ENCODE assay signal across 8 cellular contexts in the genomic region with DNA sequence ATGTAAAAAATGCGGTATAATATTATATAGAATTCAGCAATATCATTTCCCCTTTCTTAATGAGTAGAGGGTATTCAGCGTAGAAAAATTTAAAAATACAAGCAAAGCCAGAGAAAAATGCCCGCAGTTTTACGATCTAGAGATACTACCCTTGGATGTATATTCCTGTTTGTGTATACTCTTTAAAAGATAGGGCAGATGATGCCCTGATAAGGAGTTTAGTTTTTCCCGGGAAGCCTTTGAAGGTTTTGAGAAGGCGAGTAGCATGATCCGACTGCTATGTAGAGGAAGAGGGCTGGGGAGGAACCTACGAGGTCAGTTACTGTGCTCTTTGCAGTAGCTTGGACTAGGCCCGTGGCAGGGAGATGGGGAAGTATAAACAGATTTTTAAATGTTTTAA. TPM values are rescaled to one million over a fixed set of nuclear protein-coding genes. Genes with fewer than 3 reads are reported as not detected.
DNase-seq lines count a peak whose midpoint lies in the region; ATAC-seq, FAIRE-seq and TF ChIP-seq lines count a peak whose summit lies in the region.

No MANE protein-coding gene starts in this region.

- peaks cover 0 to 4% of the 10 kb centered on the region in 2 experiments; a peak in 1 of 4 replicates for H3K36me3 ChIP-seq in GM12878 (ENCODE audit: control insufficient read depth in 2 of 2, insufficient read depth in 2 of 2, low read length in 1 of 2)

- H3K27me3 Mint-ChIP-seq in activated CD4-positive, alpha-beta T cell treated with anti-CD3 and anti-CD28 coated beads, Interleukin-2, amount 10 ng/mL, durations not matched to agents 7 days and 5 days, result no peaks in the 10 kb centered on the region
- H3K27me3 Mint-ChIP-seq in stimulated activated naive B cell treated with anti-CD40 and anti-IgM and Interleukin-4, amounts not matched to agents 10 μg/mL and 1 μg/mL and 100 μg/mL, for 72 hours, result peaks cover 0 to 4% of the 10 kb centered on the region in 2 donors

- TF ChIP-seq EP300 in GM12878 (IDR thresholded peaks at IDR 0.05; ENCODE audit: borderline replicate concordance in 1 of 2, control insufficient read depth in 1 of 2, low read depth in 2 of 2, low read length in 2 of 2), result no peak

- no peak for FAIRE-seq in GM12878 (lab: Jason Lieb, UNC)
- FAIRE-seq in GM12892 (lab: Jason Lieb, UNC), result no peak

- peak overlapping the region; percentile 99 for H3K4me3 ChIP-seq in GM12878

- H3K27me3 ChIP-seq in GM12878 (replicated peaks in 1 of 2; ENCODE audit: control insufficient read depth in 2 of 2, insufficient read depth in 2 of 2, low read length in 1 of 2), result no peaks in the 10 kb centered on the region

- CTCF ChIA-PET in activated CD4-positive, alpha-beta T cell treated with anti-CD3 and anti-CD28 coated beads, Interleukin-2, amount 10 ng/mL, durations not matched to agents 7 days and 5 days (lab: Charles Lee), result interaction anchor here (0.5 to 1.5 kb wide), 3 partner anchors 17 to 362 kb away, joined by 4 to 5 read pairs (median 5); no protein-coding TSS in a partner anchor
- CTCF ChIA-PET in GM12878 (lab: Yijun Ruan, JAX), result interaction anchor here (1.3 to 1.4 kb wide), 2 partner anchors 107 to 138 kb away, joined by 3 to 5 read pairs; no protein-coding TSS in a partner anchor

- peak overlapping the region; percentile 77 for H3K4me3 Mint-ChIP-seq in activated CD4-positive, alpha-beta T cell treated with anti-CD3 and anti-CD28 coated beads, Interleukin-2, amount 10 ng/mL, durations not matched to agents 7 days and 5 days
- peak overlapping the region; percentile 77 to 82 for H3K4me3 Mint-ChIP-seq in stimulated activated naive B cell treated with anti-CD40 and anti-IgM and Interleukin-4, amounts not matched to agents 10 μg/mL and 1 μg/mL and 100 μg/mL, for 72 hours

- H3K27ac Mint-ChIP-seq in activated CD4-positive, alpha-beta T cell treated with anti-CD3 and anti-CD28 coated beads, Interleukin-2, amount 10 ng/mL, durations not matched to agents 7 days and 5 days, result peak overlapping the region; percentile 81
- peak overlapping the region; percentile 96 for H3K27ac Mint-ChIP-seq in stimulated activated naive B cell treated with anti-CD40 and anti-IgM and Interleukin-4, amounts not matched to agents 10 μg/mL and 1 μg/mL and 100 μg/mL, for 72 hours

- intact Hi-C loops in GM12878 (cut with micrococcal nuclease; ENCODE audit: unreplicated experiment), result loop anchor here (2.0 to 5.0 kb wide), 3 partner anchors 62 to 146 kb away; no protein-coding TSS in a partner anchor

- in situ Hi-C loops in GM12878 (cut with MboI), result no loop called here

- no peaks in the 10 kb centered on the region; the same call in 1 of the 2 replicates for H4K20me1 ChIP-seq in GM12878 (ENCODE audit: control insufficient read depth, insufficient read depth)

- RAD21 ChIA-PET in GM12878 (lab: Charles Lee; ENCODE audit: unreplicated experiment), result interaction anchor here (1.0 to 1.9 kb wide), 5 partner anchors 62 to 115 kb away, joined by 3 to 14 read pairs (median 4); partner anchors contain the start of gene KLHL24

- DNase-seq in activated CD4-positive, alpha-beta T cell treated with anti-CD3 and anti-CD28 coated beads, Interleukin-2, amount 10 ng/mL, durations not matched to agents 7 days and 5 days, result no peak
- DNase-seq in activated CD4-positive, alpha-beta T cell treated with anti-CD3 and anti-CD28 coated beads, Interleukin-2, amount 50 U/mL, for 4 hours, result no peak
- DNase-seq in NCI-H69 (lab: John Stamatoyannopoulos, UW) (peak; percentile 65), GM12878 (ENCODE audit: low read depth, low spot score) (no peak), iris pigment epithelial cell (ENCODE audit: low read depth) (peak; percentile 41), activated gamma-delta T cell treated with Interleukin-2 at 50 U/mL for 16 hours (no peak), GM12892 (ENCODE audit: insufficient read length) (no peak)
- DNase-seq in stimulated activated naive B cell treated with anti-CD40 and anti-IgM and Interleukin-4, amounts not matched to agents 10 μg/mL and 1 μg/mL and 100 μg/mL, for 72 hours, result no peak

- H3K36me3 Mint-ChIP-seq in activated CD4-positive, alpha-beta T cell treated with anti-CD3 and anti-CD28 coated beads, Interleukin-2, amount 10 ng/mL, durations not matched to agents 7 days and 5 days (ENCODE audit: low read depth), result peaks cover 22% of the 10 kb centered on the region
- peaks cover 12 to 14% of the 10 kb centered on the region in 2 donors for H3K36me3 Mint-ChIP-seq in stimulated activated naive B cell treated with anti-CD40 and anti-IgM and Interleukin-4, amounts not matched to agents 10 μg/mL and 1 μg/mL and 100 μg/mL, for 72 hours

- peak; percentile 60 for ATAC-seq in GM12878
- peak; percentile 44 to 55 for ATAC-seq in stimulated activated naive B cell treated with anti-CD40 and anti-IgM and Interleukin-4, amounts not matched to agents 10 μg/mL and 1 μg/mL and 100 μg/mL, for 72 hours (replicated peaks)

- no peak for TF ChIP-seq CTCF in GM12878 (IDR thresholded peaks at IDR 0.05 in 2 of 3, conservative IDR thresholded peaks at IDR 0.05 in 1 of 3; ENCODE audit: control insufficient read depth in 2 of 3, extremely low read depth in 1 of 3, insufficient read depth in 1 of 3, low read depth in 3 of 3, low read length in 3 of 3)

- peaks cover 41% of the 10 kb centered on the region for H3K4me1 Mint-ChIP-seq in activated CD4-positive, alpha-beta T cell treated with anti-CD3 and anti-CD28 coated beads, Interleukin-2, amount 10 ng/mL, durations not matched to agents 7 days and 5 days
- H3K4me1 Mint-ChIP-seq in stimulated activated naive B cell treated with anti-CD40 and anti-IgM and Interleukin-4, amounts not matched to agents 10 μg/mL and 1 μg/mL and 100 μg/mL, for 72 hours, result peaks cover 20 to 43% of the 10 kb centered on the region in 2 donors

- H3K9ac ChIP-seq in GM12878 (ENCODE audit: control insufficient read depth, insufficient read depth, low read length), result peak overlapping the region; percentile 93

- peak overlapping the region; percentile 91 for H3K27ac ChIP-seq in GM12878 (ENCODE audit: control insufficient read depth, insufficient read depth)

- no peaks in the 10 kb centered on the region for H3K4me1 ChIP-seq in GM12878 (ENCODE audit: control insufficient read depth, insufficient read depth, low read length)

- H3K4me2 ChIP-seq in GM12878 (ENCODE audit: control insufficient read depth, insufficient read depth), result peak overlapping the region; percentile 88

- TF ChIP-seq POLR2A in GM12878 (IDR thresholded peaks at IDR 0.05; ENCODE audit: low read depth, low read length) (no peak), GM12892 (IDR thresholded peaks at IDR 0.05; ENCODE audit: low read depth, low read length) (no peak)

- H3K79me2 ChIP-seq in GM12878 (ENCODE audit: control insufficient read depth, insufficient read depth, low read length), result peaks cover 59% of the 10 kb centered on the region

- POLR2A ChIA-PET in activated CD4-positive, alpha-beta T cell treated with anti-CD3 and anti-CD28 coated beads, Interleukin-2, amount 10 ng/mL, durations not matched to agents 7 days and 5 days (lab: Charles Lee), result interaction anchor here (1.1 kb wide), 1 partner anchor 143 kb away, joined by 3 read pairs; the partner anchor contains the start of gene KLHL6
- POLR2A ChIA-PET in GM12878 (lab: Charles Lee), result interaction anchor here (1.0 to 4.5 kb wide), 3 partner anchors 9 to 167 kb away, joined by 3 to 28 read pairs (median 10); partner anchors contain the start of gene KLHL24

- peak overlapping the region; percentile 31; the same call in 1 of the 2 replicates for H2AFZ ChIP-seq in GM12878 (ENCODE audit: control insufficient read depth, low read depth, low read length)

- no peaks in the 10 kb centered on the region for H3K9me3 Mint-ChIP-seq in activated CD4-positive, alpha-beta T cell treated with anti-CD3 and anti-CD28 coated beads, Interleukin-2, amount 10 ng/mL, durations not matched to agents 7 days and 5 days
- no peaks in the 10 kb centered on the region for H3K9me3 Mint-ChIP-seq in stimulated activated naive B cell treated with anti-CD40 and anti-IgM and Interleukin-4, amounts not matched to agents 10 μg/mL and 1 μg/mL and 100 μg/mL, for 72 hours

- SMC1A ChIA-PET in GM12878 (lab: Charles Lee; ENCODE audit: uncharacterized antibody, unreplicated experiment), result interaction anchor here (0.7 to 1.2 kb wide), 4 partner anchors 57 to 216 kb away, joined by 3 to 4 read pairs (median 4); no protein-coding TSS in a partner anchor

- no peak for TF ChIP-seq RAD21 in GM12878 (IDR thresholded peaks at IDR 0.05; ENCODE audit: insufficient read depth, low read depth, low read length)

- WGBS in GM12878 (ENCODE audit: insufficient coverage, insufficient replicate concordance, low lambda C conversion rate, missing lambda C conversion rate), result under 1% methylated on average over 9 of the region's 9 CpGs

- H3K9me3 ChIP-seq in GM12878 (replicated peaks; ENCODE audit: control insufficient read depth, insufficient read depth, low read length), result no peaks in the 10 kb centered on the region

- BruUV-seq in GM12878 (replicated peaks; lab: Mats Ljungman, UMichigan), result no TSS peak

TF ChIP-seq in GM12878, 131 proteins besides CTCF, POLR2A, EP300 and RAD21 (continues in another document):
- TF ChIP-seq YY1 (IDR thresholded peaks at IDR 0.05; ENCODE audit: low read depth, low read length) (no peak), SPI1 (IDR thresholded peaks at IDR 0.05; ENCODE audit: borderline replicate concordance, insufficient read depth, low read depth, low read length) (peak; percentile 22; the same call in 1 of the 2 replicates), KLF5 (IDR thresholded peaks at IDR 0.05; ENCODE audit: partially characterized antibody) (no peak), IKZF1 (conservative IDR thresholded peaks at IDR 0.05) (no peak)

RNA-seq across cellular contexts. Expression of gene YEATS2, which starts 1.2 kb away (rescaled TPM):
- 10 to 100 TPM; 48.2 to 48.7 TPM for total RNA-seq in activated CD4-positive, alpha-beta T cell treated with anti-CD3 and anti-CD28 coated beads, Interleukin-2, amount 10 ng/mL, durations not matched to agents 7 days and 5 days
- total RNA-seq in GM12878 (2013; cell fraction: nucleolus; rRNA removed), result 306 and 321 TPM in 2 replicates
- 31.0 and 32.9 TPM in 2 replicates for total RNA-seq in GM12878 (2014; rRNA removed)
- 31.8 and 32.7 TPM in 2 replicates for total RNA-seq in GM12878 (2014; rRNA removed; fragmentation: Illumina TruSeq; extraction: Trizol)
- 24.0 and 24.8 TPM in 2 replicates for total RNA-seq in GM12878 (2021)
- 11.2 TPM for polyA plus RNA-seq in GM12878 (2011; ENCODE audit: low read depth)
- 54.9 and 65.3 TPM in 2 replicates for polyA plus RNA-seq in GM12878 (2011; rRNA removed)
- 57.4 and 60.2 TPM in 2 replicates for polyA plus RNA-seq in GM12878 (2011; cell fraction: cytosol; rRNA removed)
- 81.2 and 90.0 TPM in 2 replicates for polyA plus RNA-seq in GM12878 (2011; cell fraction: nucleus; rRNA removed)
- polyA plus RNA-seq in GM12878 (2012), result 16.9 and 26.7 TPM in 2 replicates
- polyA plus RNA-seq in GM12878 (2014; fragmentation: Illumina TruSeq; extraction: Trizol), result 23.8 and 34.8 TPM in 2 replicates
- polyA plus RNA-seq in GM12878 (2014; fragmentation: Nextera tagmentation; extraction: Ambion mirVana), result 1 to 10 TPM; 1.9 to 3.8 TPM
- polyA plus RNA-seq in GM12878 (2014; rRNA removed), result 22.6 and 26.8 TPM in 2 replicates
- polyA plus RNA-seq in GM12878 (2016; fragmentation: Nextera tagmentation; extraction: Ambion mirVana), result 10 to 100 TPM; 15.3 to 17.2 TPM
- polyA minus RNA-seq in GM12878 (2011; rRNA and poly(A)+ RNA removed), result 100.0 and 107 TPM in 2 replicates
- 27.1 and 27.8 TPM in 2 replicates for polyA minus RNA-seq in GM12878 (2011; cell fraction: cytosol; rRNA and poly(A)+ RNA removed)
- polyA minus RNA-seq in GM12878 (2011; cell fraction: nucleus; rRNA and poly(A)+ RNA removed), result 52.5 and 80.7 TPM in 2 replicates
- 25.9 TPM for polyA plus RNA-seq in GM12892 (2012; ENCODE audit: missing spikeins)

Comparison
In these comparisons a context has a peak if more than half of its experiments do, and no peak if none do; other contexts are left out.
1. DNase-seq: peak in NCI-H69 (single experiment) and iris pigment epithelial cell (single experiment); none in activated CD4-positive, alpha-beta T cell treated with anti-CD3 and anti-CD28 coated beads, Interleukin-2, amount 10 ng/mL, durations not matched to agents 7 days and 5 days (single experiment), activated CD4-positive, alpha-beta T cell treated with anti-CD3 and anti-CD28 coated beads, Interleukin-2, amount 50 U/mL, for 4 hours (0 of 2), GM12878 (single experiment), stimulated activated naive B cell treated with anti-CD40 and anti-IgM and Interleukin-4, amounts not matched to agents 10 μg/mL and 1 μg/mL and 100 μg/mL, for 72 hours (single experiment), activated gamma-delta T cell treated with Interleukin-2 at 50 U/mL for 16 hours (single experiment) and GM12892 (single experiment).